Comparison of ENCODE assay signal across 1 cellular context in genomic region chr5:119411935-119412623, GRCh38.
A peak's percentile ranks its signal among the peaks of the same experiment; 100 is the strongest.
TF ChIP-seq lines count a peak whose summit lies in the region.

No MANE protein-coding gene starts in this region.

TF ChIP-seq in GM12878, 131 proteins besides CTCF, POLR2A, EP300 and RAD21 (continued from another document):
- TF ChIP-seq ETV6 (conservative IDR thresholded peaks at IDR 0.05 in 1 of 2, IDR thresholded peaks at IDR 0.05 in 1 of 2; ENCODE audit: borderline replicate concordance in 1 of 2, low read depth in 1 of 2) (peak in 1 of 2 experiments; percentile 55; a peak in 2 of 4 replicates), FOXM1 (IDR thresholded peaks at IDR 0.05; ENCODE audit: low read depth, low read length) (0 out of 2 replicates have a peak, but pooled peaks have one; percentile 25), ZBTB4 (CRISPR knock-in tag; IDR thresholded peaks at IDR 0.05) (no peak), IKZF2 (IDR thresholded peaks at IDR 0.05) (peak; percentile 84 to 85), BCLAF1 (IDR thresholded peaks at IDR 0.05) (no peak), MLLT1 (IDR thresholded peaks at IDR 0.05) (0 out of 2 replicates have a peak, but pooled peaks have one; percentile 50), SMARCA5 (IDR thresholded peaks at IDR 0.05) (peak; percentile 59; the same call in 1 of the 2 replicates), SKIL (IDR thresholded peaks at IDR 0.05; ENCODE audit: low read depth, poor library complexity, severe bottlenecking) (peak; percentile 43), NR2F1 (conservative IDR thresholded peaks at IDR 0.05) (no peak), FOXK2 (IDR thresholded peaks at IDR 0.05) (no peak), SMC3 (IDR thresholded peaks at IDR 0.05; ENCODE audit: borderline replicate concordance, low read length) (peak; percentile 91), ZBTB33 (IDR thresholded peaks at IDR 0.05) (no peak), CBX5 (IDR thresholded peaks at IDR 0.05; ENCODE audit: low read depth) (0 out of 2 replicates have a peak, but pooled peaks have one; percentile 29), PKNOX1 (IDR thresholded peaks at IDR 0.05) (peak; percentile 63), CBX3 (IDR thresholded peaks at IDR 0.05; ENCODE audit: borderline replicate concordance, low read depth) (no peak), WRNIP1 (IDR thresholded peaks at IDR 0.05; ENCODE audit: borderline replicate concordance, low read depth, low read length) (0 out of 2 replicates have a peak, but pooled peaks have one; percentile 64), HDGF (IDR thresholded peaks at IDR 0.05) (no peak), IRF4 (IDR thresholded peaks at IDR 0.05; ENCODE audit: low read depth, low read length) (0 out of 2 replicates have a peak, but pooled peaks have one; percentile 12), MTA2 (IDR thresholded peaks at IDR 0.05; ENCODE audit: low read depth) (0 out of 2 replicates have a peak, but pooled peaks have one; percentile 9), NR2C2 (IDR thresholded peaks at IDR 0.05; ENCODE audit: borderline replicate concordance, control insufficient read depth, insufficient read length, low read depth) (no peak), STAT3 (IDR thresholded peaks at IDR 0.05; ENCODE audit: low read depth, low read length) (0 out of 2 replicates have a peak, but pooled peaks have one; percentile 66), EED (IDR thresholded peaks at IDR 0.05; ENCODE audit: low read depth) (peak; percentile 66; the same call in 1 of the 2 replicates), ATF7 (IDR thresholded peaks at IDR 0.05; ENCODE audit: low read depth) (peak; percentile 36; the same call in 1 of the 2 replicates)
